Comparison of ENCODE assay signal across 1 cellular context in the genomic region with DNA sequence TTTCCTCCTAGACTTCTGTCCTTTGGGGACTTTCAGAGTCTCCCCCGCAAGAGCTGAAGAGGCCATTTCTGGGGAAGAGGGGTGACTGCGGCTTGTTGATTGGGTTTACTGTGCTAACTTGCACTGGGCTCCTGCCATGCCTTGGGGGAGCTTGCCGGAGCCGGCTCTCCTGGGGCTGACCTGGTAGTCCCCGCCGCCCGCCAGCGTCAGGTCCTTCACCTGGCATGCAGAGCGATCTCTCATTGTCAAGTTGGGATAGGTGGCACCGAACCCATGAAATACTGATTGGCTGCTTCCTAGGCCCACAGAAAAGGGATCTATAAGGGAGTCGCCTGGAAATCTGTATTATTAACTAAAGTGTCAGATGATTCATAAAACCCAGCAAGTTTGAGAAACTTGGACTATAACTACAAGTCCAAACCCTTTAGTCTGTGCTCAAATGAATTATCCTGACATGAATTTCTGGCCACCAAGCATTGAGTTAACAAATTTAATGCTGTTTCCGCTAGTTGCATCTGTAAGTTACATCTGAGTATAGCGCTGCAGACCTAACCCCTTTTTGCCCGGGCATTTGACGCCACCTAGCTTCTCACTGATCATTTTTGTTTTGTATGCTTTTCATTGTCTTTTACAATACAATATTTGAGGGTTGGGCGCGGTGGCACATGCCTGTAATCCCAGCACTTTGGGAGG.
TF ChIP-seq lines count a peak whose summit lies in the region.

No MANE protein-coding gene starts in this region.

TF ChIP-seq in GM23338, 12 proteins besides CTCF, POLR2A, EP300 and RAD21 (continued from another document):
- TF ChIP-seq, protein P1, sequence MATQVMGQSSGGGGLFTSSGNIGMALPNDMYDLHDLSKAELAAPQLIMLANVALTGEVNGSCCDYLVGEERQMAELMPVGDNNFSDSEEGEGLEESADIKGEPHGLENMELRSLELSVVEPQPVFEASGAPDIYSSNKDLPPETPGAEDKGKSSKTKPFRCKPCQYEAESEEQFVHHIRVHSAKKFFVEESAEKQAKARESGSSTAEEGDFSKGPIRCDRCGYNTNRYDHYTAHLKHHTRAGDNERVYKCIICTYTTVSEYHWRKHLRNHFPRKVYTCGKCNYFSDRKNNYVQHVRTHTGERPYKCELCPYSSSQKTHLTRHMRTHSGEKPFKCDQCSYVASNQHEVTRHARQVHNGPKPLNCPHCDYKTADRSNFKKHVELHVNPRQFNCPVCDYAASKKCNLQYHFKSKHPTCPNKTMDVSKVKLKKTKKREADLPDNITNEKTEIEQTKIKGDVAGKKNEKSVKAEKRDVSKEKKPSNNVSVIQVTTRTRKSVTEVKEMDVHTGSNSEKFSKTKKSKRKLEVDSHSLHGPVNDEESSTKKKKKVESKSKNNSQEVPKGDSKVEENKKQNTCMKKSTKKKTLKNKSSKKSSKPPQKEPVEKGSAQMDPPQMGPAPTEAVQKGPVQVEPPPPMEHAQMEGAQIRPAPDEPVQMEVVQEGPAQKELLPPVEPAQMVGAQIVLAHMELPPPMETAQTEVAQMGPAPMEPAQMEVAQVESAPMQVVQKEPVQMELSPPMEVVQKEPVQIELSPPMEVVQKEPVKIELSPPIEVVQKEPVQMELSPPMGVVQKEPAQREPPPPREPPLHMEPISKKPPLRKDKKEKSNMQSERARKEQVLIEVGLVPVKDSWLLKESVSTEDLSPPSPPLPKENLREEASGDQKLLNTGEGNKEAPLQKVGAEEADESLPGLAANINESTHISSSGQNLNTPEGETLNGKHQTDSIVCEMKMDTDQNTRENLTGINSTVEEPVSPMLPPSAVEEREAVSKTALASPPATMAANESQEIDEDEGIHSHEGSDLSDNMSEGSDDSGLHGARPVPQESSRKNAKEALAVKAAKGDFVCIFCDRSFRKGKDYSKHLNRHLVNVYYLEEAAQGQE (IDR thresholded peaks at IDR 0.05; ENCODE audit: unreplicated experiment), result no peak
- TF ChIP-seq ZNF114 (CRISPR knock-in tag; IDR thresholded peaks at IDR 0.05) (no peak), POLR2AphosphoS5 (IDR thresholded peaks at IDR 0.05; ENCODE audit: low read depth) (no peak), ZNF331 (CRISPR knock-in tag; IDR thresholded peaks at IDR 0.05; ENCODE audit: low read depth) (no peak), CREB1 (CRISPR knock-in tag; IDR thresholded peaks at IDR 0.05; ENCODE audit: low read depth) (no peak), NANOG (IDR thresholded peaks at IDR 0.05; ENCODE audit: borderline replicate concordance) (no peak), EZH2phosphoT487 (IDR thresholded peaks at IDR 0.05; ENCODE audit: unreplicated experiment) (no peak)
- TF ChIP-seq, protein P2, sequence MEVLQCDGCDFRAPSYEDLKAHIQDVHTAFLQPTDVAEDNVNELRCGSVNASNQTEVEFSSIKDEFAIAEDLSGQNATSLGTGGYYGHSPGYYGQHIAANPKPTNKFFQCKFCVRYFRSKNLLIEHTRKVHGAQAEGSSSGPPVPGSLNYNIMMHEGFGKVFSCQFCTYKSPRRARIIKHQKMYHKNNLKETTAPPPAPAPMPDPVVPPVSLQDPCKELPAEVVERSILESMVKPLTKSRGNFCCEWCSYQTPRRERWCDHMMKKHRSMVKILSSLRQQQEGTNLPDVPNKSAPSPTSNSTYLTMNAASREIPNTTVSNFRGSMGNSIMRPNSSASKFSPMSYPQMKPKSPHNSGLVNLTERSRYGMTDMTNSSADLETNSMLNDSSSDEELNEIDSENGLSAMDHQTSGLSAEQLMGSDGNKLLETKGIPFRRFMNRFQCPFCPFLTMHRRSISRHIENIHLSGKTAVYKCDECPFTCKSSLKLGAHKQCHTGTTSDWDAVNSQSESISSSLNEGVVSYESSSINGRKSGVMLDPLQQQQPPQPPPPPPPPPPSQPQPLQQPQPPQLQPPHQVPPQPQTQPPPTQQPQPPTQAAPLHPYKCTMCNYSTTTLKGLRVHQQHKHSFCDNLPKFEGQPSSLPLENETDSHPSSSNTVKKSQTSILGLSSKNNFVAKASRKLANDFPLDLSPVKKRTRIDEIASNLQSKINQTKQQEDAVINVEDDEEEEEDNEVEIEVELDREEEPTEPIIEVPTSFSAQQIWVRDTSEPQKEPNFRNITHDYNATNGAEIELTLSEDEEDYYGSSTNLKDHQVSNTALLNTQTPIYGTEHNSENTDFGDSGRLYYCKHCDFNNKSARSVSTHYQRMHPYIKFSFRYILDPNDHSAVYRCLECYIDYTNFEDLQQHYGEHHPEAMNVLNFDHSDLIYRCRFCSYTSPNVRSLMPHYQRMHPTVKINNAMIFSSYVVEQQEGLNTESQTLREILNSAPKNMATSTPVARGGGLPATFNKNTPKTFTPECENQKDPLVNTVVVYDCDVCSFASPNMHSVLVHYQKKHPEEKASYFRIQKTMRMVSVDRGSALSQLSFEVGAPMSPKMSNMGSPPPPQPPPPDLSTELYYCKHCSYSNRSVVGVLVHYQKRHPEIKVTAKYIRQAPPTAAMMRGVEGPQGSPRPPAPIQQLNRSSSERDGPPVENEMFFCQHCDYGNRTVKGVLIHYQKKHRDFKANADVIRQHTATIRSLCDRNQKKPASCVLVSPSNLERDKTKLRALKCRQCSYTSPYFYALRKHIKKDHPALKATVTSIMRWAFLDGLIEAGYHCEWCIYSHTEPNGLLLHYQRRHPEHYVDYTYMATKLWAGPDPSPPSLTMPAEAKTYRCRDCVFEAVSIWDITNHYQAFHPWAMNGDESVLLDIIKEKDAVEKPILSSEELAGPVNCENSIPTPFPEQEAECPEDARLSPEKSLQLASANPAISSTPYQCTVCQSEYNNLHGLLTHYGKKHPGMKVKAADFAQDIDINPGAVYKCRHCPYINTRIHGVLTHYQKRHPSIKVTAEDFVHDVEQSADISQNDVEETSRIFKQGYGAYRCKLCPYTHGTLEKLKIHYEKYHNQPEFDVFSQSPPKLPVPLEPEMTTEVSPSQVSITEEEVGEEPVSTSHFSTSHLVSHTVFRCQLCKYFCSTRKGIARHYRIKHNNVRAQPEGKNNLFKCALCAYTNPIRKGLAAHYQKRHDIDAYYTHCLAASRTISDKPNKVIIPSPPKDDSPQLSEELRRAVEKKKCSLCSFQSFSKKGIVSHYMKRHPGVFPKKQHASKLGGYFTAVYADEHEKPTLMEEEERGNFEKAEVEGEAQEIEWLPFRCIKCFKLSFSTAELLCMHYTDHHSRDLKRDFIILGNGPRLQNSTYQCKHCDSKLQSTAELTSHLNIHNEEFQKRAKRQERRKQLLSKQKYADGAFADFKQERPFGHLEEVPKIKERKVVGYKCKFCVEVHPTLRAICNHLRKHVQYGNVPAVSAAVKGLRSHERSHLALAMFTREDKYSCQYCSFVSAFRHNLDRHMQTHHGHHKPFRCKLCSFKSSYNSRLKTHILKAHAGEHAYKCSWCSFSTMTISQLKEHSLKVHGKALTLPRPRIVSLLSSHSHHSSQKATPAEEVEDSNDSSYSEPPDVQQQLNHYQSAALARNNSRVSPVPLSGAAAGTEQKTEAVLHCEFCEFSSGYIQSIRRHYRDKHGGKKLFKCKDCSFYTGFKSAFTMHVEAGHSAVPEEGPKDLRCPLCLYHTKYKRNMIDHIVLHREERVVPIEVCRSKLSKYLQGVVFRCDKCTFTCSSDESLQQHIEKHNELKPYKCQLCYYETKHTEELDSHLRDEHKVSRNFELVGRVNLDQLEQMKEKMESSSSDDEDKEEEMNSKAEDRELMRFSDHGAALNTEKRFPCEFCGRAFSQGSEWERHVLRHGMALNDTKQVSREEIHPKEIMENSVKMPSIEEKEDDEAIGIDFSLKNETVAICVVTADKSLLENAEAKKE (CRISPR knock-in tag; IDR thresholded peaks at IDR 0.05), result no peak
TF ChIP-seq in GM23338: peak in this region for 0.
